Comparison of ENCODE assay signal across 8 cellular contexts in genomic region chr6:33454009-33454946, GRCh38. TPM values are rescaled to one million over a fixed set of nuclear protein-coding genes. Genes with fewer than 3 reads are reported as not detected.
DNase-seq lines count a peak whose midpoint lies in the region; ATAC-seq and TF ChIP-seq lines count a peak whose summit lies in the region.

TSS of gene ZBTB9 (plus strand) at chr6:33454576. CDS start at chr6:33455101, 525 bp downstream.

- no peaks in the 10 kb centered on the region for H3K27me3 Mint-ChIP-seq in stimulated activated naive CD8-positive, alpha-beta T cell treated with anti-CD3 and anti-CD28 coated beads, Interleukin-15, amount 100 ng/mL, for 72 hours

- in situ Hi-C loops in G401 (cut with HindIII; ENCODE audit: low sequenced_read_pairs) (no loop called here), HAP-1 (cut with MboI; ENCODE audit: low sequenced_read_pairs) (no loop called here)

- ATAC-seq in stimulated activated naive CD8-positive, alpha-beta T cell treated with anti-CD3 and anti-CD28 coated beads, Interleukin-15, amount 100 ng/mL, for 72 hours, result peak; percentile 99

- H3K9me3 ChIP-seq in HAP-1, result no peaks in the 10 kb centered on the region; the same call in 1 of the 2 replicates
- H3K9me3 ChIP-seq in MG63, result no peaks in the 10 kb centered on the region
- H3K9me3 ChIP-seq in neural cell (ENCODE audit: low read length), result no peaks in the 10 kb centered on the region

- H3K27me3 ChIP-seq in HAP-1 (ENCODE audit: low read depth) (no peaks in the 10 kb centered on the region), MG63 (no peaks in the 10 kb centered on the region), neural cell (ENCODE audit: insufficient read depth, low read depth, low read length) (no peaks in the 10 kb centered on the region)

- no peaks in the 10 kb centered on the region for H3K4me1 ChIP-seq in HAP-1

- H3K27ac Mint-ChIP-seq in stimulated activated naive CD8-positive, alpha-beta T cell treated with anti-CD3 and anti-CD28 coated beads, Interleukin-15, amount 100 ng/mL, for 72 hours, result peak within 1 kb of the TSS; percentile 93 to 95

- H3K9ac ChIP-seq in neural cell (ENCODE audit: low read length), result peak within 1 kb of the TSS; percentile 70

- H3K4me3 ChIP-seq in HAP-1 (peak within 1 kb of the TSS; percentile 81), MG63 (peak within 1 kb of the TSS; percentile 74), fibroblast of villous mesenchyme (ENCODE audit: low read depth, low read length) (peak within 1 kb of the TSS; percentile 95), neural cell (ENCODE audit: low read length) (peak within 1 kb of the TSS; percentile 85)

- H3K27ac ChIP-seq in neural cell (ENCODE audit: low read length), result peak within 1 kb of the TSS; percentile 54

- H3F3A ChIP-seq in neural cell (ENCODE audit: insufficient read depth, low read length, poor library complexity, severe bottlenecking), result no peaks in the 10 kb centered on the region

- peak; percentile 34 for TF ChIP-seq EP300 in neural cell (conservative IDR thresholded peaks at IDR 0.05; ENCODE audit: poor library complexity, severe bottlenecking)

- H3K4me2 ChIP-seq in neural cell (ENCODE audit: low read length), result peak within 1 kb of the TSS; percentile 92

- H4K20me1 ChIP-seq in neural cell (ENCODE audit: insufficient read depth), result no peaks in the 10 kb centered on the region

- DNase-seq in G401 (ENCODE audit: low spot score) (peak; percentile 98), HAP-1 (ENCODE audit: low spot score in 2 of 2) (peak; percentile 97), MG63 (peak; percentile 92), SHP77 (lab: John Stamatoyannopoulos, UW) (peak; percentile 85 to 95), fibroblast of villous mesenchyme (ENCODE audit: low read depth) (peak; percentile 97)
- peak; percentile 98 for DNase-seq in activated effector memory CD4-positive, alpha-beta T cell treated with anti-CD3 and anti-CD28 coated beads, Interleukin-2, amount 50 U/mL, for 16 hours
- peak; percentile 92 to 96 for DNase-seq in stimulated activated naive CD8-positive, alpha-beta T cell treated with anti-CD3 and anti-CD28 coated beads, Interleukin-15, amount 100 ng/mL, for 72 hours

- TF ChIP-seq CTCF in fibroblast of villous mesenchyme (IDR thresholded peaks at IDR 0.05; ENCODE audit: insufficient read depth, low read depth, low read length), result no peak
- TF ChIP-seq CTCF in neural cell (IDR thresholded peaks at IDR 0.05; ENCODE audit: poor library complexity, severe bottlenecking), result peak; percentile 26

- peak within 1 kb of the TSS; percentile 93 to 97 for H3K4me3 Mint-ChIP-seq in stimulated activated naive CD8-positive, alpha-beta T cell treated with anti-CD3 and anti-CD28 coated beads, Interleukin-15, amount 100 ng/mL, for 72 hours

- peaks cover 54% of the 10 kb centered on the region for H3K4me1 Mint-ChIP-seq in stimulated activated naive CD8-positive, alpha-beta T cell treated with anti-CD3 and anti-CD28 coated beads, Interleukin-15, amount 100 ng/mL, for 72 hours

- peak within 1 kb of the TSS; percentile 80 for H2AFZ ChIP-seq in neural cell (ENCODE audit: low read depth, low read length)

- no peaks in the 10 kb centered on the region for H3K9me3 Mint-ChIP-seq in stimulated activated naive CD8-positive, alpha-beta T cell treated with anti-CD3 and anti-CD28 coated beads, Interleukin-15, amount 100 ng/mL, for 72 hours

- peaks cover 20% of the 10 kb centered on the region for H3K79me2 ChIP-seq in neural cell (replicated peaks; ENCODE audit: insufficient read depth, low read length)

- H3K36me3 ChIP-seq in HAP-1 (replicated peaks), result peaks cover 4% of the 10 kb centered on the region; the same call in 1 of the 2 replicates
- no peaks in the 10 kb centered on the region; the same call in 1 of the 2 replicates for H3K36me3 ChIP-seq in MG63
- no peaks in the 10 kb centered on the region for H3K36me3 ChIP-seq in neural cell (ENCODE audit: insufficient read depth, low read length)

- H3K9me2 ChIP-seq in neural cell (ENCODE audit: insufficient read depth, low read length), result no peaks in the 10 kb centered on the region

- TF ChIP-seq RAD21 in neural cell (conservative IDR thresholded peaks at IDR 0.05), result peak; percentile 61

TF ChIP-seq in neural cell, 6 proteins besides CTCF, POLR2A, EP300 and RAD21:
- TF ChIP-seq MXI1 (conservative IDR thresholded peaks at IDR 0.05; ENCODE audit: poor library complexity, severe bottlenecking), result peak; percentile 94
- TF ChIP-seq POLR2AphosphoS5 (IDR thresholded peaks at IDR 0.05), result peak; percentile 95
- no peak for TF ChIP-seq EZH2 (IDR thresholded peaks at IDR 0.05; ENCODE audit: borderline replicate concordance, insufficient read depth, low read length, poor library complexity, severe bottlenecking)
- TF ChIP-seq REST (IDR thresholded peaks at IDR 0.05; ENCODE audit: borderline replicate concordance), result no peak
- TF ChIP-seq SMC3 (conservative IDR thresholded peaks at IDR 0.05; ENCODE audit: poor library complexity), result peak; percentile 57
- peak; percentile 43 for TF ChIP-seq TAF1 (IDR thresholded peaks at IDR 0.05; ENCODE audit: low read depth)

RNA-seq across cellular contexts. Expression of gene ZBTB9, which starts in this region (rescaled TPM):
- total RNA-seq in G401 (2014; rRNA removed; shearing (Covaris generic)), result 20.0 and 25.1 TPM in 2 replicates
- 5.6 and 6.9 TPM in 2 replicates for total RNA-seq in MG63 (2014; rRNA removed; shearing (Covaris generic); ENCODE audit: low replicate concordance)
- total RNA-seq in fibroblast of villous mesenchyme, result 4.7 and 5.2 TPM in 2 replicates
- polyA plus RNA-seq in neural cell, result 6.8 and 7.7 TPM in 2 replicates
- 15.2 and 18.3 TPM in 2 replicates for polyA minus RNA-seq in neural cell

Comparison
In these comparisons a context has a peak if more than half of its experiments do, and no peak if none do; other contexts are left out.
1. Peak in every context shown above with its lines: DNase-seq, ATAC-seq, H3K4me3 ChIP-seq and H3K27ac ChIP-seq.